In genomic region chr4:153466637-153467153, GRCh38 we compare ENCODE assay signal across 8 cellular contexts. TPM values are rescaled to one million over a fixed set of nuclear protein-coding genes. Genes with fewer than 3 reads are reported as not detected.
DNase-seq lines count a peak whose midpoint lies in the region; ATAC-seq and TF ChIP-seq lines count a peak whose summit lies in the region.

No MANE protein-coding gene starts in this region.

- CTCF ChIA-PET in BJ (lab: Yijun Ruan, JAX) = interaction anchor here (0.8 to 2.9 kb wide), 8 partner anchors 12 to 125 kb away, joined by 3 to 16 read pairs (median 4); no protein-coding TSS in a partner anchor

- H3K36me3 ChIP-seq in BJ (ENCODE audit: control insufficient read depth, insufficient read depth, low read length) (no peaks in the 10 kb centered on the region), iPS-18a (ENCODE audit: control insufficient read depth, low read depth, low read length) (peaks cover 3% of the 10 kb centered on the region)

- H3K27me3 Mint-ChIP-seq in activated naive CD8-positive, alpha-beta T cell treated with anti-CD3 and anti-CD28 coated beads, Interleukin-2, amount 50 U/mL, for 24 hours = no peaks in the 10 kb centered on the region
- H3K27me3 Mint-ChIP-seq in stimulated activated naive CD8-positive, alpha-beta T cell treated with anti-CD3 and anti-CD28 coated beads, Interleukin-15, amount 100 ng/mL, for 72 hours = no peaks in the 10 kb centered on the region

- peaks cover 34% of the 10 kb centered on the region for H3K36me3 Mint-ChIP-seq in activated naive CD8-positive, alpha-beta T cell treated with anti-CD3 and anti-CD28 coated beads, Interleukin-2, amount 50 U/mL, for 24 hours (ENCODE audit: low read depth)

- no peak overlapping the region for H3K27ac ChIP-seq in iPS-18a (ENCODE audit: low read length)

- H3K4me1 Mint-ChIP-seq in activated naive CD8-positive, alpha-beta T cell treated with anti-CD3 and anti-CD28 coated beads, Interleukin-2, amount 50 U/mL, for 24 hours = peaks cover 59% of the 10 kb centered on the region
- peaks cover 40% of the 10 kb centered on the region for H3K4me1 Mint-ChIP-seq in stimulated activated naive CD8-positive, alpha-beta T cell treated with anti-CD3 and anti-CD28 coated beads, Interleukin-15, amount 100 ng/mL, for 72 hours

- DNase-seq in BJ (ENCODE audit: low read depth) (no peak), HuH-7.5 (ENCODE audit: low spot score) (peak; percentile 41), NCI-H1105 treated with DMSO at 0.1 percent for 48 hours (lab: John Stamatoyannopoulos, UW) (no peak)
- DNase-seq in activated naive CD8-positive, alpha-beta T cell treated with anti-CD3 and anti-CD28 coated beads, Interleukin-2, amount 50 U/mL, for 24 hours = peak; percentile 36
- DNase-seq in stimulated activated naive CD8-positive, alpha-beta T cell treated with anti-CD3 and anti-CD28 coated beads, Interleukin-15, amount 100 ng/mL, for 72 hours = peak in 1 of 2 donors; percentile 26

- POLR2A ChIA-PET in BJ (lab: Charles Lee) = no interaction called here

- no peaks in the 10 kb centered on the region for H3K9me3 ChIP-seq in iPS-18a (ENCODE audit: control insufficient read depth, low read depth, low read length)

- peak overlapping the region; percentile 87 for H3K27ac Mint-ChIP-seq in activated naive CD8-positive, alpha-beta T cell treated with anti-CD3 and anti-CD28 coated beads, Interleukin-2, amount 50 U/mL, for 24 hours
- H3K27ac Mint-ChIP-seq in stimulated activated naive CD8-positive, alpha-beta T cell treated with anti-CD3 and anti-CD28 coated beads, Interleukin-15, amount 100 ng/mL, for 72 hours = peak overlapping the region; percentile 74 to 89

- H3K4me3 Mint-ChIP-seq in activated naive CD8-positive, alpha-beta T cell treated with anti-CD3 and anti-CD28 coated beads, Interleukin-2, amount 50 U/mL, for 24 hours = peak overlapping the region; percentile 88
- H3K4me3 Mint-ChIP-seq in stimulated activated naive CD8-positive, alpha-beta T cell treated with anti-CD3 and anti-CD28 coated beads, Interleukin-15, amount 100 ng/mL, for 72 hours = peak overlapping the region; percentile 97 to 98

- no peaks in the 10 kb centered on the region for H3K27me3 ChIP-seq in BJ (ENCODE audit: control insufficient read depth, insufficient read depth, low read length)
- peaks cover 13% of the 10 kb centered on the region for H3K27me3 ChIP-seq in iPS-18a (ENCODE audit: control insufficient read depth, insufficient read depth, low read length)

- peak overlapping the region; percentile 85 for H3K9ac ChIP-seq in iPS-18a (ENCODE audit: low read length)

- H3K9me3 Mint-ChIP-seq in activated naive CD8-positive, alpha-beta T cell treated with anti-CD3 and anti-CD28 coated beads, Interleukin-2, amount 50 U/mL, for 24 hours = no peaks in the 10 kb centered on the region
- no peaks in the 10 kb centered on the region for H3K9me3 Mint-ChIP-seq in stimulated activated naive CD8-positive, alpha-beta T cell treated with anti-CD3 and anti-CD28 coated beads, Interleukin-15, amount 100 ng/mL, for 72 hours

- peak; percentile 16 for ATAC-seq in GM19455 (IDR thresholded peaks at IDR 0.05; ENCODE audit: unreplicated experiment)
- peak; percentile 14 for ATAC-seq in activated naive CD8-positive, alpha-beta T cell treated with anti-CD3 and anti-CD28 coated beads, Interleukin-2, amount 50 U/mL, for 24 hours
- peak; percentile 49 for ATAC-seq in stimulated activated naive CD8-positive, alpha-beta T cell treated with anti-CD3 and anti-CD28 coated beads, Interleukin-15, amount 100 ng/mL, for 72 hours
- ATAC-seq in HG03196 (IDR thresholded peaks at IDR 0.05; ENCODE audit: unreplicated experiment) = no peak

- H3K4me1 ChIP-seq in iPS-18a (ENCODE audit: control insufficient read depth, low read depth, low read length) = peaks cover 17% of the 10 kb centered on the region

- TF ChIP-seq CTCF in BJ (IDR thresholded peaks at IDR 0.05; ENCODE audit: insufficient read depth, low read depth, low read length) = no peak

- peak overlapping the region; percentile 91 for H3K4me3 ChIP-seq in BJ (ENCODE audit: low read depth, low read length)
- H3K4me3 ChIP-seq in iPS-18a (ENCODE audit: low read length) = peak overlapping the region; percentile 85

RNA-seq across cellular contexts. Expression of gene TMEM131L, which starts 0.5 kb away (rescaled TPM):
- 6.0 and 7.5 TPM in 2 replicates for polyA plus RNA-seq in BJ (2011; rRNA removed)
- polyA minus RNA-seq in BJ (2011; rRNA and poly(A)+ RNA removed) = 7.0 and 9.5 TPM in 2 replicates

Comparison
In these comparisons a context has a peak if more than half of its experiments do, and no peak if none do; other contexts are left out.
1. DNase-seq: peak in HuH-7.5 (single experiment) and activated naive CD8-positive, alpha-beta T cell treated with anti-CD3 and anti-CD28 coated beads, Interleukin-2, amount 50 U/mL, for 24 hours (single experiment); none in BJ (single experiment) and NCI-H1105 treated with DMSO at 0.1 percent for 48 hours (single experiment).